ENCODE assay signal across 1 cellular context in the genomic region with DNA sequence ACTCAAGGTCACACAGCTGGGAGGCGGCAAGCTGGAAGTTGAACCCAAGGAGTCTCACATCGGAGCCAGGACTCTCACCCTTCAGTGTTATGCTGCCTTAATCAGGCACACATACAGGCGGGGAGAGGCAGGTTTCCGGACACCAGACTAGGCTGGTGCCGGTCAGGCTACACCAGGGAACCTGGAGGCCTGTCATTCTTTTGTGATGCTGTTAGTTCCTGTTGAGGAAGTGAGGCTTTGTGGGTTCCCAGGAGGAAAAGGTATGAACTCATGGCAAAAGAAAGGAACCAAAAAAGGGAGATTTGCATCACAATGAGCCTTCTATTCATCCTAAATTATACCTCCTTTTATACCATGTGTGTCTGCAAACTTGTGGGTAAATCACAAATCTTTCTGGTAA.
TF ChIP-seq lines count a peak whose summit lies in the region.

No MANE protein-coding gene starts in this region.

TF ChIP-seq in WTC11, 78 proteins besides CTCF, POLR2A, EP300 and RAD21 (continued from another document):
- TF ChIP-seq, protein P1, sequence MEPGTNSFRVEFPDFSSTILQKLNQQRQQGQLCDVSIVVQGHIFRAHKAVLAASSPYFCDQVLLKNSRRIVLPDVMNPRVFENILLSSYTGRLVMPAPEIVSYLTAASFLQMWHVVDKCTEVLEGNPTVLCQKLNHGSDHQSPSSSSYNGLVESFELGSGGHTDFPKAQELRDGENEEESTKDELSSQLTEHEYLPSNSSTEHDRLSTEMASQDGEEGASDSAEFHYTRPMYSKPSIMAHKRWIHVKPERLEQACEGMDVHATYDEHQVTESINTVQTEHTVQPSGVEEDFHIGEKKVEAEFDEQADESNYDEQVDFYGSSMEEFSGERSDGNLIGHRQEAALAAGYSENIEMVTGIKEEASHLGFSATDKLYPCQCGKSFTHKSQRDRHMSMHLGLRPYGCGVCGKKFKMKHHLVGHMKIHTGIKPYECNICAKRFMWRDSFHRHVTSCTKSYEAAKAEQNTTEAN (CRISPR knock-in tag; IDR thresholded peaks at IDR 0.05): 0 out of 2 replicates have a peak, but pooled peaks have one; percentile 45
- TF ChIP-seq, protein P2, sequence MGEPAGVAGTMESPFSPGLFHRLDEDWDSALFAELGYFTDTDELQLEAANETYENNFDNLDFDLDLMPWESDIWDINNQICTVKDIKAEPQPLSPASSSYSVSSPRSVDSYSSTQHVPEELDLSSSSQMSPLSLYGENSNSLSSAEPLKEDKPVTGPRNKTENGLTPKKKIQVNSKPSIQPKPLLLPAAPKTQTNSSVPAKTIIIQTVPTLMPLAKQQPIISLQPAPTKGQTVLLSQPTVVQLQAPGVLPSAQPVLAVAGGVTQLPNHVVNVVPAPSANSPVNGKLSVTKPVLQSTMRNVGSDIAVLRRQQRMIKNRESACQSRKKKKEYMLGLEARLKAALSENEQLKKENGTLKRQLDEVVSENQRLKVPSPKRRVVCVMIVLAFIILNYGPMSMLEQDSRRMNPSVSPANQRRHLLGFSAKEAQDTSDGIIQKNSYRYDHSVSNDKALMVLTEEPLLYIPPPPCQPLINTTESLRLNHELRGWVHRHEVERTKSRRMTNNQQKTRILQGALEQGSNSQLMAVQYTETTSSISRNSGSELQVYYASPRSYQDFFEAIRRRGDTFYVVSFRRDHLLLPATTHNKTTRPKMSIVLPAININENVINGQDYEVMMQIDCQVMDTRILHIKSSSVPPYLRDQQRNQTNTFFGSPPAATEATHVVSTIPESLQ (CRISPR knock-in tag; IDR thresholded peaks at IDR 0.05): no peak
